Comparison of ENCODE assay signal across 9 cellular contexts in genomic region chr4:146520894-146521542, GRCh38. TPM values are rescaled to one million over a fixed set of nuclear protein-coding genes. Genes with fewer than 3 reads are reported as not detected.
DNase-seq lines count a peak whose midpoint lies in the region; ATAC-seq and TF ChIP-seq lines count a peak whose summit lies in the region.
"Had no signal": no experiment of that assay in that cellular context is flagged by ENCODE, and none has a peak within 500 bp of the region (broad histone marks: within the 10 kb centered on the region; RNA-seq: fewer than 3 reads in every experiment).

No MANE protein-coding gene starts in this region.

- TF ChIP-seq CTCF in AG09319 (IDR thresholded peaks at IDR 0.05; ENCODE audit: low read depth, low read length): no peak
- TF ChIP-seq CTCF in natural killer cell (IDR thresholded peaks at IDR 0.05): no peak

- H3K27me3 Mint-ChIP-seq in natural killer cell (ENCODE audit: low read depth in 2 of 2): no peaks in the 10 kb centered on the region

- no peaks in the 10 kb centered on the region for H3K9me3 Mint-ChIP-seq in natural killer cell
- H3K9me3 Mint-ChIP-seq: T-helper 1 cell treated with Interleukin-12 subunit alpha and Interleukin-12 subunit beta and Interleukin-4 antibody, amounts not matched to agents 30 μg/mL and 1 μg/mL, for 36 hours had no signal

- DNase-seq in AG09319 (ENCODE audit: extremely low read depth, low read depth): peak; percentile 20
- DNase-seq in NCI-H2029 (lab: John Stamatoyannopoulos, UW): peak; percentile 62
- DNase-seq in activated CD4-positive, alpha-beta T cell treated with anti-CD3 and anti-CD28 coated beads, Interleukin-2, amount 50 U/mL, for 1 hour: peak; percentile 6
- peak; percentile 53 for DNase-seq in fibroblast of gingiva (ENCODE audit: low read depth)
- DNase-seq in natural killer cell: no peak
- DNase-seq in GM19238 (ENCODE audit: insufficient read length, low spot score): no peak

- peaks cover 4% of the 10 kb centered on the region for H3K36me3 Mint-ChIP-seq in natural killer cell

- no peak overlapping the region for H3K4me3 Mint-ChIP-seq in natural killer cell
- H3K4me3 Mint-ChIP-seq: T-helper 1 cell treated with Interleukin-12 subunit alpha and Interleukin-12 subunit beta and Interleukin-4 antibody, amounts not matched to agents 30 μg/mL and 1 μg/mL, for 36 hours had no signal

- intact Hi-C loops in natural killer cell (cut with micrococcal nuclease): loop anchor here (5.0 kb wide), 1 partner anchor 344 kb away; the partner anchor contains the start of gene LSM6

- no peak overlapping the region for H3K27ac Mint-ChIP-seq in natural killer cell
- H3K27ac Mint-ChIP-seq: T-helper 1 cell treated with Interleukin-12 subunit alpha and Interleukin-12 subunit beta and Interleukin-4 antibody, amounts not matched to agents 30 μg/mL and 1 μg/mL, for 36 hours had no signal

- ATAC-seq in GM18498 (IDR thresholded peaks at IDR 0.05; ENCODE audit: unreplicated experiment) (peak; percentile 39), HG02870 (IDR thresholded peaks at IDR 0.05; ENCODE audit: unreplicated experiment) (peak; percentile 40), natural killer cell (peak; percentile 45 to 62 (median 52))

- peaks cover 11 to 18% of the 10 kb centered on the region in 2 donors for H3K4me1 Mint-ChIP-seq in natural killer cell

RNA-seq across cellular contexts. Expression of gene SLC10A7, which starts 0.7 kb away (rescaled TPM):
- total RNA-seq in natural killer cell: 10 to 100 TPM; 16.0 to 29.4 (median 26.3) TPM

Comparison
In these comparisons a context has a peak if more than half of its experiments do, and no peak if none do; other contexts are left out.
1. DNase-seq: peak in AG09319 (single experiment), NCI-H2029 (single experiment), activated CD4-positive, alpha-beta T cell treated with anti-CD3 and anti-CD28 coated beads, Interleukin-2, amount 50 U/mL, for 1 hour (single experiment) and fibroblast of gingiva (single experiment); none in natural killer cell (single experiment) and GM19238 (single experiment).
2. Peak in every context shown above with its lines, with median percentiles within 50 percentile points of each other: ATAC-seq.